16 cellular contexts compared by ENCODE assay signal in genomic region chr4:138952405-138952804, GRCh38.
DNase-seq lines count a peak whose midpoint lies in the region; ATAC-seq and TF ChIP-seq lines count a peak whose summit lies in the region.
"Had no signal": no experiment of that assay in that cellular context is flagged by ENCODE, and none has a peak within 500 bp of the region (broad histone marks: within the 10 kb centered on the region; RNA-seq: fewer than 3 reads in every experiment).

No MANE protein-coding gene starts in this region.

- H3K27me3 ChIP-seq in subcutaneous abdominal adipose tissue (ENCODE audit: control insufficient read depth in 5 of 5, insufficient read depth in 4 of 5, low read length in 5 of 5): no peaks in the 10 kb centered on the region
- H3K27me3 ChIP-seq in heart right ventricle: no peaks in the 10 kb centered on the region
- H3K27me3 ChIP-seq: body of pancreas, upper lobe of right lung had no signal

- H3K4me1 ChIP-seq in subcutaneous abdominal adipose tissue (ENCODE audit: control insufficient read depth in 5 of 5, insufficient read depth in 5 of 5, low read length in 5 of 5): peaks cover 0 to 12% (median 11%) of the 10 kb centered on the region in 5 donors
- peaks cover 0 to 22% (median 0%) of the 10 kb centered on the region in 9 donors for H3K4me1 ChIP-seq in heart right ventricle
- H3K4me1 ChIP-seq: body of pancreas, upper lobe of right lung had no signal

- H3K4me3 Mint-ChIP-seq in HFFc6: no peak overlapping the region

- peak overlapping the region; percentile 88 for H3K27ac ChIP-seq in subcutaneous abdominal adipose tissue (ENCODE audit: low read depth, low read length)
- no peak overlapping the region for H3K27ac ChIP-seq in heart right ventricle
- H3K27ac ChIP-seq: body of pancreas, upper lobe of right lung had no signal

- H3K9ac ChIP-seq in subcutaneous abdominal adipose tissue (ENCODE audit: low read length in 5 of 5): no peak overlapping the region

- H3K36me3 ChIP-seq in subcutaneous abdominal adipose tissue (ENCODE audit: control insufficient read depth in 5 of 5, insufficient read depth in 5 of 5, low read length in 5 of 5) (no peaks in the 10 kb centered on the region), heart right ventricle (no peaks in the 10 kb centered on the region)
- H3K36me3 ChIP-seq: upper lobe of right lung had no signal

- DNase-seq in activated CD8-positive, alpha-beta memory T cell treated with anti-CD3 and anti-CD28 coated beads, Interleukin-2, amount 50 U/mL, for 4 hours: peak; percentile 37
- DNase-seq in activated CD8-positive, alpha-beta memory T cell treated with anti-CD3 and anti-CD28 coated beads, Interleukin-2, amount 50 U/mL, for 48 hours: no peak
- DNase-seq in activated naive CD4-positive, alpha-beta T cell treated with anti-CD3 and anti-CD28 coated beads, Interleukin-2, amount 50 U/mL, for 16 hours: peak; percentile 37
- DNase-seq in retinal pigment epithelial cell (ENCODE audit: low read depth): peak; percentile 12
- no peak for DNase-seq in heart right ventricle
- no peak for DNase-seq in NCI-H2227 (lab: John Stamatoyannopoulos, UW; ENCODE audit: unreplicated experiment)
- DNase-seq in HFFc6: no peak
- DNase-seq: activated CD8-positive, alpha-beta memory T cell treated with anti-CD3 and anti-CD28 coated beads for 24 hours; body of pancreas; DMS153; mesenchymal stem cell; NCI-H1417 treated with DMSO at 0.1 percent for 48 hours; SW 1271; upper lobe of right lung had no signal

- no peak for ATAC-seq in heart right ventricle
- ATAC-seq: body of pancreas, GM12878, upper lobe of right lung had no signal

- intact Hi-C loops in heart right ventricle (cut with DNase I): no loop called here

- H3K4me3 ChIP-seq in retinal pigment epithelial cell (ENCODE audit: low read length): no peak overlapping the region
- H3K4me3 ChIP-seq in subcutaneous abdominal adipose tissue (ENCODE audit: low read depth in 1 of 5, low read length in 5 of 5): no peak overlapping the region
- no peak overlapping the region for H3K4me3 ChIP-seq in heart right ventricle
- H3K4me3 ChIP-seq: body of pancreas, GM12878, upper lobe of right lung had no signal

- peaks cover 10% of the 10 kb centered on the region for H3K27me3 Mint-ChIP-seq in HFFc6 (ENCODE audit: insufficient read depth)

- H3K4me1 Mint-ChIP-seq in HFFc6 (ENCODE audit: low read depth): peaks cover 10% of the 10 kb centered on the region

- H3K36me3 Mint-ChIP-seq in HFFc6 (ENCODE audit: low read depth): no peaks in the 10 kb centered on the region

- H3K27ac Mint-ChIP-seq in HFFc6: no peak overlapping the region

- H3K9me3 Mint-ChIP-seq in HFFc6: no peaks in the 10 kb centered on the region

- no peaks in the 10 kb centered on the region for H3K9me3 ChIP-seq in subcutaneous abdominal adipose tissue (ENCODE audit: control insufficient read depth in 5 of 5, low read length in 5 of 5)
- H3K9me3 ChIP-seq in heart right ventricle: no peaks in the 10 kb centered on the region
- H3K9me3 ChIP-seq: body of pancreas, upper lobe of right lung had no signal

- TF ChIP-seq CTCF in retinal pigment epithelial cell (conservative IDR thresholded peaks at IDR 0.05; ENCODE audit: low read depth, low read length): no peak
- no peak for TF ChIP-seq CTCF in heart right ventricle (IDR thresholded peaks at IDR 0.05)
- TF ChIP-seq CTCF in HFFc6 (IDR thresholded peaks at IDR 0.05): no peak

Comparison
In these comparisons a context has a peak if more than half of its experiments do, and no peak if none do; other contexts are left out.
1. DNase-seq: peak in activated CD8-positive, alpha-beta memory T cell treated with anti-CD3 and anti-CD28 coated beads, Interleukin-2, amount 50 U/mL, for 4 hours (single experiment), activated naive CD4-positive, alpha-beta T cell treated with anti-CD3 and anti-CD28 coated beads, Interleukin-2, amount 50 U/mL, for 16 hours (single experiment) and retinal pigment epithelial cell (single experiment); none in activated CD8-positive, alpha-beta memory T cell treated with anti-CD3 and anti-CD28 coated beads, Interleukin-2, amount 50 U/mL, for 48 hours (single experiment), heart right ventricle (0 of 2), NCI-H2227 (single experiment) and HFFc6 (single experiment).